ENCODE assay signal across 5 cellular contexts in genomic region chr20:51723026-51723425, GRCh38. TPM values are rescaled to one million over a fixed set of nuclear protein-coding genes. Genes with fewer than 3 reads are reported as not detected.
DNase-seq lines count a peak whose midpoint lies in the region; ATAC-seq and TF ChIP-seq lines count a peak whose summit lies in the region.
"Not testable (repeated sequence)": the region's sequence is repeated elsewhere in the genome, so short reads cannot be mapped to it uniquely, and the experiment has no call there.
"Had no signal": no experiment of that assay in that cellular context is flagged by ENCODE, and none has a peak within 500 bp of the region (broad histone marks: within the 10 kb centered on the region; RNA-seq: fewer than 3 reads in every experiment).

No MANE protein-coding gene starts in this region.

- DNase-seq in PC-3; activated CD4-positive, alpha-beta T cell treated with anti-CD3 and anti-CD28 coated beads, Interleukin-2, amount 10 ng/mL, durations not matched to agents 24 days and 14 days; hepatocyte (ENCODE audit: low spot score); nephron progenitor cell: not testable (repeated sequence)

- peaks cover 13% of the 10 kb centered on the region for H3K4me1 Mint-ChIP-seq in activated CD4-positive, alpha-beta T cell treated with anti-CD3 and anti-CD28 coated beads, Interleukin-2, amount 10 ng/mL, durations not matched to agents 24 days and 14 days
- H3K4me1 Mint-ChIP-seq in nephron progenitor cell = peaks cover 21% of the 10 kb centered on the region

- not testable (repeated sequence) for TF ChIP-seq CTCF in PC-3 (conservative IDR thresholded peaks at IDR 0.05; ENCODE audit: low read depth, low read length); hepatocyte (IDR thresholded peaks at IDR 0.05; ENCODE audit: poor library complexity); nephron progenitor cell (IDR thresholded peaks at IDR 0.05)

- H2AFZ ChIP-seq in PC-3 (ENCODE audit: low read length); hepatocyte: not testable (repeated sequence)

- intact Hi-C loops in PC-3 (cut with micrococcal nuclease); activated CD4-positive, alpha-beta T cell treated with anti-CD3 and anti-CD28 coated beads, Interleukin-2, amount 10 ng/mL, durations not matched to agents 24 days and 14 days (cut with micrococcal nuclease): not testable (repeated sequence)

- H3K36me3 Mint-ChIP-seq in activated CD4-positive, alpha-beta T cell treated with anti-CD3 and anti-CD28 coated beads, Interleukin-2, amount 10 ng/mL, durations not matched to agents 24 days and 14 days (ENCODE audit: low read depth) = not testable (repeated sequence)
- peaks cover 32% of the 10 kb centered on the region for H3K36me3 Mint-ChIP-seq in nephron progenitor cell (ENCODE audit: low read depth)

- H3K27ac ChIP-seq in PC-3 (ENCODE audit: low read length) = peak overlapping the region; percentile 79
- H3K27ac ChIP-seq in hepatocyte = peak overlapping the region; percentile 33

- not testable (repeated sequence) for H3K9me2 ChIP-seq in PC-3 (replicated peaks; ENCODE audit: low read length); hepatocyte (replicated peaks; ENCODE audit: insufficient read depth)

- H3K27ac Mint-ChIP-seq in activated CD4-positive, alpha-beta T cell treated with anti-CD3 and anti-CD28 coated beads, Interleukin-2, amount 10 ng/mL, durations not matched to agents 24 days and 14 days = peak overlapping the region; percentile 2
- peak overlapping the region; percentile 31 for H3K27ac Mint-ChIP-seq in nephron progenitor cell

- not testable (repeated sequence) for ATAC-seq in PC-3

- H3K4me2 ChIP-seq in PC-3 (ENCODE audit: low read length); hepatocyte: not testable (repeated sequence)

- not testable (repeated sequence) for H3K4me3 ChIP-seq in PC-3 (ENCODE audit: low read length); hepatocyte

- peak overlapping the region; percentile 14; the same call in 1 of the 2 replicates for H3K9ac ChIP-seq in PC-3 (ENCODE audit: low read length)

- BruUV-seq in PC-3 (replicated peaks; lab: Mats Ljungman, UMichigan) = not testable (repeated sequence)

- not testable (repeated sequence) for H3F3A ChIP-seq in PC-3 (ENCODE audit: low read length, unreplicated experiment)

- H3K4me1 ChIP-seq in PC-3 (ENCODE audit: insufficient read depth, low read length) = peaks cover 39% of the 10 kb centered on the region
- not testable (repeated sequence) for H3K4me1 ChIP-seq in hepatocyte (ENCODE audit: insufficient read depth)

- H3K27me3 ChIP-seq in PC-3 (ENCODE audit: low read length); hepatocyte: not testable (repeated sequence)

- not testable (repeated sequence) for H3K9me3 ChIP-seq in PC-3 (ENCODE audit: low read length); hepatocyte (ENCODE audit: low read depth)

- not testable (repeated sequence) for H4K20me1 ChIP-seq in PC-3 (ENCODE audit: low read length); hepatocyte (ENCODE audit: insufficient read depth, poor library complexity, severe bottlenecking)

- CTCF ChIA-PET in PC-3 (lab: Charles Lee) = not testable (repeated sequence)

- H3K27me3 Mint-ChIP-seq in activated CD4-positive, alpha-beta T cell treated with anti-CD3 and anti-CD28 coated beads, Interleukin-2, amount 10 ng/mL, durations not matched to agents 24 days and 14 days; nephron progenitor cell (ENCODE audit: low read depth, poor library complexity): not testable (repeated sequence)

- not testable (repeated sequence) for H3K36me3 ChIP-seq in PC-3 (ENCODE audit: low read depth, low read length); hepatocyte (replicated peaks; ENCODE audit: insufficient read depth, low read depth)

- not testable (repeated sequence) for H3K9me3 Mint-ChIP-seq in activated CD4-positive, alpha-beta T cell treated with anti-CD3 and anti-CD28 coated beads, Interleukin-2, amount 10 ng/mL, durations not matched to agents 24 days and 14 days
- peaks cover 13% of the 10 kb centered on the region for H3K9me3 Mint-ChIP-seq in nephron progenitor cell

- not testable (repeated sequence) for H3K79me2 ChIP-seq in PC-3 (ENCODE audit: low read length)
- H3K79me2 ChIP-seq in hepatocyte = peaks cover 15% of the 10 kb centered on the region

- not testable (repeated sequence) for H3K4me3 Mint-ChIP-seq in activated CD4-positive, alpha-beta T cell treated with anti-CD3 and anti-CD28 coated beads, Interleukin-2, amount 10 ng/mL, durations not matched to agents 24 days and 14 days; nephron progenitor cell

- POLR2A ChIA-PET in PC-3 (lab: Charles Lee; ENCODE audit: unreplicated experiment) = interaction anchor here (0.6 kb wide), 1 partner anchor 149 kb away, joined by 6 read pairs; no protein-coding TSS in a partner anchor

- WGBS in hepatocyte (ENCODE audit: low lambda C conversion rate, missing lambda C conversion rate) = 100% methylated on average over 2 of the region's 2 CpGs

RNA-seq across cellular contexts. Expression of gene ATP9A, which starts 45.2 kb away (rescaled TPM):
- total RNA-seq in PC-3 (2014; rRNA removed) (31.3 and 34.6 TPM in 2 replicates), hepatocyte (26.5 and 28.1 TPM in 2 replicates)
- total RNA-seq in activated CD4-positive, alpha-beta T cell treated with anti-CD3 and anti-CD28 coated beads, Interleukin-2, amount 10 ng/mL, durations not matched to agents 24 days and 14 days = 14.7 and 16.1 TPM in 2 replicates
- polyA plus RNA-seq in hepatocyte = 9.3 and 12.1 TPM in 2 replicates
- polyA plus RNA-seq: CD14-positive monocyte had no signal
